ENCODE assay signal across 29 cellular contexts in genomic region chr6:161676566-161676965, GRCh38.
DNase-seq lines count a peak whose midpoint lies in the region; ATAC-seq and TF ChIP-seq lines count a peak whose summit lies in the region.
"Had no signal": no experiment of that assay in that cellular context is flagged by ENCODE, and none has a peak within 500 bp of the region (broad histone marks: within the 10 kb centered on the region; RNA-seq: fewer than 3 reads in every experiment).

No MANE protein-coding gene starts in this region.

- H3K9ac ChIP-seq in KMS-11: peak overlapping the region; percentile 45; the same call in 1 of the 2 replicates
- H3K9ac ChIP-seq: GM23248 had no signal

- peak; percentile 57 for ATAC-seq in GM18499 (IDR thresholded peaks at IDR 0.05; ENCODE audit: insufficient read depth, unreplicated experiment)
- peak; percentile 79 for ATAC-seq in GM18907 (IDR thresholded peaks at IDR 0.05; ENCODE audit: unreplicated experiment)
- peak; percentile 61 for ATAC-seq in HG02798 (IDR thresholded peaks at IDR 0.05; ENCODE audit: poor library complexity, unreplicated experiment)
- ATAC-seq: gastroesophageal sphincter, left cardiac atrium had no signal

- no peaks in the 10 kb centered on the region for H3K27me3 ChIP-seq in KMS-11 (ENCODE audit: insufficient read depth, low read depth)
- no peaks in the 10 kb centered on the region for H3K27me3 ChIP-seq in CD8-positive, alpha-beta memory T cell (ENCODE audit: insufficient read depth, low read length, poor library complexity, severe bottlenecking)
- H3K27me3 ChIP-seq: gastroesophageal sphincter, hepatocyte, tibial nerve had no signal

- POLR2A ChIA-PET in CD8-positive, alpha-beta memory T cell (lab: Charles Lee): no interaction called here

- no peak for DNase-seq in effector CD8-positive, alpha-beta T cell (lab: John Stamatoyannopoulos, UW)
- DNase-seq in DMS153 (lab: John Stamatoyannopoulos, UW) (no peak), GDM1 (lab: John Stamatoyannopoulos, UW) (no peak)
- no peak for DNase-seq in CD8-positive, alpha-beta memory T cell
- DNase-seq: activated CD4-positive, alpha-beta T cell treated with anti-CD3 and anti-CD28 coated beads for 4 hours; AML-193; amniotic stem cell; CD4-positive, alpha-beta T cell; GM23248; IMR-90; left cardiac atrium; mammary epithelial cell; NCI-H1694 treated with DMSO at 0.1 percent for 48 hours; NCI-H524 treated with DMSO at 0.1 percent for 48 hours; OCI-M1; stimulated activated CD4-positive, alpha-beta T cell treated with anti-CD3 and anti-CD28 coated beads, Interleukin-4, amount 100 ng/mL, for 24 hours; T1000 had no signal

- H4K20me1 ChIP-seq in KMS-11 (ENCODE audit: insufficient read depth): no peaks in the 10 kb centered on the region

- H3K4me3 Mint-ChIP-seq in CD8-positive, alpha-beta memory T cell: no peak overlapping the region
- H3K4me3 Mint-ChIP-seq: activated naive CD4-positive, alpha-beta T cell treated with anti-CD3 and anti-CD28 coated beads, Interleukin-2, amount 50 U/mL, for 24 hours; CD4-positive, alpha-beta T cell; nephron had no signal

- no peaks in the 10 kb centered on the region for H3K27me3 Mint-ChIP-seq in CD8-positive, alpha-beta memory T cell
- H3K27me3 Mint-ChIP-seq: activated naive CD4-positive, alpha-beta T cell treated with anti-CD3 and anti-CD28 coated beads, Interleukin-2, amount 50 U/mL, for 24 hours; CD4-positive, alpha-beta T cell had no signal

- no peaks in the 10 kb centered on the region for H3K4me1 Mint-ChIP-seq in CD8-positive, alpha-beta memory T cell
- H3K4me1 Mint-ChIP-seq: activated naive CD4-positive, alpha-beta T cell treated with anti-CD3 and anti-CD28 coated beads, Interleukin-2, amount 50 U/mL, for 24 hours; nephron had no signal

- H3K4me1 ChIP-seq in KMS-11 (ENCODE audit: low read depth, poor library complexity, severe bottlenecking): peaks cover 40% of the 10 kb centered on the region
- no peaks in the 10 kb centered on the region for H3K4me1 ChIP-seq in CD8-positive, alpha-beta memory T cell (ENCODE audit: insufficient read depth, low read length)
- H3K4me1 ChIP-seq: tibial nerve had no signal

- H3K36me3 ChIP-seq in KMS-11 (ENCODE audit: insufficient read depth): no peaks in the 10 kb centered on the region
- H3K36me3 ChIP-seq in CD8-positive, alpha-beta memory T cell (ENCODE audit: insufficient read depth, low read length): no peaks in the 10 kb centered on the region
- H3K36me3 ChIP-seq: gastroesophageal sphincter, tibial nerve had no signal

- peaks cover 0 to 3% (median 0%) of the 10 kb centered on the region in 5 donors for H3K9me3 Mint-ChIP-seq in CD8-positive, alpha-beta memory T cell
- H3K9me3 Mint-ChIP-seq: activated naive CD4-positive, alpha-beta T cell treated with anti-CD3 and anti-CD28 coated beads, Interleukin-2, amount 50 U/mL, for 24 hours; activated T-helper 2 cell treated with anti-CD3 and anti-CD28 coated beads, Interferon-gamma antibody, Interleukin-2, Interleukin-4, amounts not matched to agents 10 μg/mL and 5 μg/mL and 100 μg/mL, durations not matched to agents 14 hours and 24 hours and 36 hours; CD4-positive, alpha-beta T cell had no signal

- no peak for TF ChIP-seq CTCF in KMS-11 (conservative IDR thresholded peaks at IDR 0.05; ENCODE audit: low read depth, low read length)

- H3K9me3 ChIP-seq in CD8-positive, alpha-beta memory T cell (ENCODE audit: low read length): no peaks in the 10 kb centered on the region
- H3K9me3 ChIP-seq: gastroesophageal sphincter, tibial nerve had no signal

- peak overlapping the region in 1 of 8 donors; percentile 54 for H3K27ac Mint-ChIP-seq in CD8-positive, alpha-beta memory T cell
- H3K27ac Mint-ChIP-seq: activated naive CD4-positive, alpha-beta T cell treated with anti-CD3 and anti-CD28 coated beads, Interleukin-2, amount 50 U/mL, for 24 hours; activated T-helper 2 cell treated with anti-CD3 and anti-CD28 coated beads, Interferon-gamma antibody, Interleukin-2, Interleukin-4, amounts not matched to agents 10 μg/mL and 5 μg/mL and 100 μg/mL, durations not matched to agents 14 hours and 24 hours and 36 hours; CD4-positive, alpha-beta T cell; nephron had no signal

- H3K4me3 ChIP-seq in KMS-11 (IDR thresholded peaks at IDR 0.05; ENCODE audit: insufficient read depth, low read depth, low read length): no peak overlapping the region
- H3K4me3 ChIP-seq in CD8-positive, alpha-beta memory T cell (ENCODE audit: low read length): no peak overlapping the region
- H3K4me3 ChIP-seq: gastroesophageal sphincter, GM23248, hepatocyte, tibial nerve had no signal

- CTCF ChIA-PET in CD8-positive, alpha-beta memory T cell (lab: Charles Lee): interaction anchor here (1.4 kb wide), 1 partner anchor 10 kb away, joined by 3 read pairs; no protein-coding TSS in a partner anchor

- H2AFZ ChIP-seq in KMS-11 (ENCODE audit: low read depth): peak overlapping the region; percentile 63; the same call in 1 of the 2 replicates
- H2AFZ ChIP-seq: GM23248, hepatocyte had no signal

- peak overlapping the region; percentile 75 for H3K4me2 ChIP-seq in KMS-11
- H3K4me2 ChIP-seq: hepatocyte had no signal

- H3K36me3 Mint-ChIP-seq in CD8-positive, alpha-beta memory T cell: no peaks in the 10 kb centered on the region
- H3K36me3 Mint-ChIP-seq: activated naive CD4-positive, alpha-beta T cell treated with anti-CD3 and anti-CD28 coated beads, Interleukin-2, amount 50 U/mL, for 24 hours had no signal

- H3K79me2 ChIP-seq in KMS-11 (ENCODE audit: insufficient read depth, low read depth): no peaks in the 10 kb centered on the region
- H3K79me2 ChIP-seq: hepatocyte had no signal

- H3K27ac ChIP-seq in KMS-11: peak overlapping the region; percentile 90
- no peak overlapping the region for H3K27ac ChIP-seq in CD8-positive, alpha-beta memory T cell (ENCODE audit: low read depth, low read length)
- H3K27ac ChIP-seq: gastroesophageal sphincter, GM23248, hepatocyte, RWPE1, tibial nerve, VCaP had no signal
